In the genomic region with DNA sequence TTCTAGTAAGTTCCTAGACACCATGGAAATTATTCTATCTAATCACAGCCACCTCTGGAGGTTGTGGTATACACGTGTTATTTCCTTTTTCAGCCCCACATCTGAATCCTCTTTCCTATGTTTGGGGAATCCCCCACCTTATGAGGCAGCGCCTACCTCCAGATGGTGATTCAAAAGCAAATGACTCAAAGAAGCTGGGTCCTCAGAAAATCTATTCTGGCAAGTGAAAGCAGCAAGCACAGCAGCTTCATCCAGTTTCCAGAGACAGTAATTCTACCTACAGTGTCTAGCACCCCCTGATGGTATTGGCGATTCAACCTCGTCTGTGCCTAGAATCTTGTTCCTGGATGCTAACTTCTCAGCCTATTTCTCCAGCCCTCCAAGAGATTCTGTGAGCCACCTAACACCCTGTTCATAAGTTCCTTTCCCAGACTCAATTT, we compare ENCODE assay signal across 8 cellular contexts. TPM values are rescaled to one million over a fixed set of nuclear protein-coding genes. Genes with fewer than 3 reads are reported as not detected.
DNase-seq lines count a peak whose midpoint lies in the region; ATAC-seq, FAIRE-seq and TF ChIP-seq lines count a peak whose summit lies in the region.

No MANE protein-coding gene starts in this region.

- POLR2A ChIA-PET in K562 (lab: Yijun Ruan, JAX), result interaction anchor here (0.9 kb wide), 1 partner anchor 55 kb away, joined by 4 read pairs; no protein-coding TSS in a partner anchor
- POLR2A ChIA-PET in HepG2 (lab: Yijun Ruan, JAX), result no interaction called here
- POLR2A ChIA-PET in PC-9 (lab: Charles Lee; ENCODE audit: unreplicated experiment), result no interaction called here

- TF ChIP-seq RAD21 in K562 (CRISPR knock-in tag; conservative IDR thresholded peaks at IDR 0.05 in 1 of 2, IDR thresholded peaks at IDR 0.05 in 1 of 2), result peak in 1 of 2 experiments; percentile 43; a peak in 2 of 4 replicates
- no peak for TF ChIP-seq RAD21 in HepG2 (CRISPR knock-in tag; IDR thresholded peaks at IDR 0.05)

- TF ChIP-seq EP300 in K562 (IDR thresholded peaks at IDR 0.05; ENCODE audit: low read length) (no peak), HepG2 (IDR thresholded peaks at IDR 0.05; ENCODE audit: low read depth in 2 of 2, low read length in 2 of 2) (no peak), HepG2 (CRISPR knock-in tag; IDR thresholded peaks at IDR 0.05; ENCODE audit: borderline replicate concordance) (no peak)

- ATAC-seq in GM19463 (IDR thresholded peaks at IDR 0.05; ENCODE audit: unreplicated experiment), result peak; percentile 96
- ATAC-seq in HG03520 (IDR thresholded peaks at IDR 0.05; ENCODE audit: unreplicated experiment), result peak; percentile 83
- ATAC-seq in K562, result peak; percentile 84
- peak; percentile 80 for ATAC-seq in HepG2

- no peak overlapping the region for H3K4me2 ChIP-seq in K562 (ENCODE audit: insufficient read depth, low read length)
- H3K4me2 ChIP-seq in HepG2 (ENCODE audit: low read depth, low read length), result no peak overlapping the region
- H3K4me2 ChIP-seq in PC-9, result no peak overlapping the region

- H3K4me1 ChIP-seq in K562 (replicated peaks in 1 of 2; ENCODE audit: control insufficient read depth in 2 of 2, insufficient read depth in 2 of 2, low read length in 2 of 2) (peaks cover 0 to 3% of the 10 kb centered on the region in 2 experiments; a peak in 2 of 5 replicates), HepG2 (ENCODE audit: insufficient read depth, low read length) (peaks cover 23% of the 10 kb centered on the region), PC-9 (replicated peaks; ENCODE audit: insufficient read depth) (no peaks in the 10 kb centered on the region)

- CTCF ChIA-PET in K562 (lab: Yijun Ruan, JAX; ENCODE audit: low intra/inter-chr PET ratio), result no interaction called here
- CTCF ChIA-PET in HepG2 (lab: Yijun Ruan, JAX; ENCODE audit: low intra/inter-chr PET ratio, low total read pairs), result interaction anchor here (1.6 kb wide), 1 partner anchor 144 kb away, joined by 7 read pairs; no protein-coding TSS in a partner anchor
- CTCF ChIA-PET in PC-9 (lab: Charles Lee), result interaction anchor here (0.5 kb wide), 1 partner anchor 503 kb away, joined by 3 read pairs; no protein-coding TSS in a partner anchor

- TF ChIP-seq POLR2A in K562 (conservative IDR thresholded peaks at IDR 0.05) (no peak), HepG2 (IDR thresholded peaks at IDR 0.05; ENCODE audit: insufficient read depth in 1 of 2, low read depth in 2 of 2, low read length in 2 of 2) (no peak)

- H3K9ac ChIP-seq in K562 (ENCODE audit: insufficient read depth in 1 of 2, low read depth in 2 of 2, low read length in 2 of 2), result no peak overlapping the region
- H3K9ac ChIP-seq in HepG2 (ENCODE audit: insufficient read depth, low read depth, low read length), result no peak overlapping the region

- H3K36me3 ChIP-seq in K562 (ENCODE audit: control insufficient read depth, insufficient read depth, low read length) (peaks cover 26% of the 10 kb centered on the region; the same call in 2 of the 3 replicates), HepG2 (replicated peaks in 1 of 2; ENCODE audit: control insufficient read depth in 1 of 2, insufficient read depth in 2 of 2, low read length in 2 of 2) (no peaks in the 10 kb centered on the region; a peak in 1 of 5 replicates), PC-9 (ENCODE audit: low read depth) (no peaks in the 10 kb centered on the region)

- no peaks in the 10 kb centered on the region for H3K9me1 ChIP-seq in K562 (ENCODE audit: control insufficient read depth, insufficient read depth, low read length)

- in situ Hi-C loops in K562 (cut with MboI) (no loop called here), HepG2 (cut with HindIII; ENCODE audit: extremely low pct_ligation_motif_present, low pct_unique_long_range_greater_than_20kb) (loop anchor here (5.0 kb wide), 1 partner anchor 143 kb away; no protein-coding TSS in a partner anchor)

- H3K9me3 ChIP-seq in K562 (replicated peaks; ENCODE audit: control insufficient read depth, insufficient read depth, low read depth, low read length) (no peaks in the 10 kb centered on the region), HepG2 (ENCODE audit: low read length) (no peaks in the 10 kb centered on the region), PC-9 (ENCODE audit: insufficient read depth, low read depth) (no peaks in the 10 kb centered on the region)

- intact Hi-C loops in K562 (cut with micrococcal nuclease) (loop anchor here (10.0 kb wide), 1 partner anchor 141 kb away; no protein-coding TSS in a partner anchor), HepG2 (cut with micrococcal nuclease; ENCODE audit: unreplicated experiment) (loop anchor here (1.0 to 2.0 kb wide), 2 partner anchors 123 to 144 kb away; no protein-coding TSS in a partner anchor), PC-9 (cut with micrococcal nuclease; ENCODE audit: unreplicated experiment) (no loop called here)

- H2AFZ ChIP-seq in K562 (ENCODE audit: low read depth, low read length), result no peak overlapping the region
- H2AFZ ChIP-seq in HepG2 (ENCODE audit: low read length), result no peak overlapping the region
- no peak overlapping the region for H2AFZ ChIP-seq in PC-9

- TF ChIP-seq CTCF in K562 (IDR thresholded peaks at IDR 0.05 in 2 of 3, conservative IDR thresholded peaks at IDR 0.05 in 1 of 3; ENCODE audit: insufficient read depth in 2 of 3, low read depth in 1 of 3, low read length in 3 of 3), result peak; percentile 37 to 53 (median 51); a peak in 4 of 6 replicates
- TF ChIP-seq CTCF in HepG2 (CRISPR knock-in tag; IDR thresholded peaks at IDR 0.05), result peak; percentile 72
- TF ChIP-seq CTCF in PC-9 (conservative IDR thresholded peaks at IDR 0.05), result no peak; the same call in 1 of the 2 replicates

- H3K9me2 ChIP-seq in PC-9 (ENCODE audit: insufficient read depth), result no peaks in the 10 kb centered on the region

- peak; percentile 71 for DNase-seq in EL
- peak; percentile 7 for DNase-seq in T1000 (lab: John Stamatoyannopoulos, UW)
- peak in 2 of 4 experiments; percentile 36 to 41 for DNase-seq in K562 (ENCODE audit: extremely low read depth in 1 of 4, low spot score in 3 of 4)
- peak; percentile 29 for DNase-seq in HepG2 (ENCODE audit: low spot score)
- DNase-seq in stimulated activated CD8-positive, alpha-beta memory T cell treated with anti-CD3 and anti-CD28 coated beads, Interleukin-15, amount 100 ng/mL, for 48 hours (ENCODE audit: low read depth in 2 of 2), result peak; percentile 39 to 51
- no peak for DNase-seq in PC-9

- FAIRE-seq in K562 (lab: Jason Lieb, UNC), result peak; percentile 46
- FAIRE-seq in HepG2 (lab: Jason Lieb, UNC), result peak; percentile 70

- H3F3A ChIP-seq in PC-9 (ENCODE audit: insufficient read depth, low read depth), result no peaks in the 10 kb centered on the region; the same call in 1 of the 2 replicates

- H3K27me3 ChIP-seq in K562 (ENCODE audit: control insufficient read depth in 2 of 2, insufficient read depth in 2 of 2, low read length in 2 of 2), result no peaks in the 10 kb centered on the region
- no peaks in the 10 kb centered on the region for H3K27me3 ChIP-seq in HepG2 (ENCODE audit: control insufficient read depth in 1 of 2, insufficient read depth in 2 of 2, low read length in 2 of 2)
- H3K27me3 ChIP-seq in PC-9 (ENCODE audit: insufficient read depth, low read depth), result no peaks in the 10 kb centered on the region

- 50% methylated on average over 4 of the region's 4 CpGs for WGBS in K562 (ENCODE audit: insufficient coverage, low coverage, missing lambda C conversion rate)
- WGBS in HepG2 (ENCODE audit: low lambda C conversion rate), result 56% methylated on average over 4 of the region's 4 CpGs

- no peak overlapping the region for H3K27ac ChIP-seq in K562 (ENCODE audit: extremely low read depth, low read depth, low read length)
- no peak overlapping the region for H3K27ac ChIP-seq in HepG2 (ENCODE audit: extremely low read length, insufficient read depth, low read length)
- no peak overlapping the region for H3K27ac ChIP-seq in PC-9

- H3K4me3 ChIP-seq in K562 (no peak overlapping the region), HepG2 (replicated peaks in 1 of 3; ENCODE audit: insufficient read depth in 1 of 3, low read depth in 2 of 3, low read length in 3 of 3) (no peak overlapping the region), PC-9 (no peak overlapping the region)

- H3K79me2 ChIP-seq in K562 (ENCODE audit: control insufficient read depth, insufficient read depth, low read length) (peaks cover 70% of the 10 kb centered on the region), HepG2 (ENCODE audit: insufficient read depth, low read length) (no peaks in the 10 kb centered on the region), PC-9 (ENCODE audit: low read depth) (no peaks in the 10 kb centered on the region)

- no TSS peak for BruUV-seq in K562 (replicated peaks; lab: Mats Ljungman, UMichigan)
- no TSS peak for BruUV-seq in HepG2 (replicated peaks; lab: Mats Ljungman, UMichigan)
- no TSS peak for BruUV-seq in PC-9 (replicated peaks; lab: Mats Ljungman, UMichigan)

- no peaks in the 10 kb centered on the region for H4K20me1 ChIP-seq in K562 (replicated peaks; ENCODE audit: control insufficient read depth, insufficient read depth, low read length)
- no peaks in the 10 kb centered on the region for H4K20me1 ChIP-seq in HepG2 (ENCODE audit: insufficient read depth, low read length)
- no peaks in the 10 kb centered on the region for H4K20me1 ChIP-seq in PC-9 (ENCODE audit: insufficient read depth)

RNA-seq across cellular contexts. Expression of a gene that starts 43.0 kb away (rescaled TPM):
- 46.0 and 136 TPM in 2 replicates for total RNA-seq in K562 (2011; cell fraction: chromatin; rRNA removed; ENCODE audit: low replicate concordance)
- 19.3 and 35.9 TPM in 2 replicates for total RNA-seq in K562 (2011; cell fraction: nucleolus; rRNA removed)
- 54.3 and 86.7 TPM in 2 replicates for total RNA-seq in K562 (2011; cell fraction: nucleoplasm; rRNA removed)
- total RNA-seq in K562 (2014; rRNA removed) (53.8 and 55.9 TPM in 2 replicates), K562 (2014; rRNA removed; fragmentation: Illumina TruSeq; extraction: Trizol) (84.0 and 87.4 TPM in 2 replicates), K562 (2015; rRNA removed; fragmentation: Illumina TruSeq; extraction: Trizol) (67.9 and 75.3 TPM in 2 replicates), K562 (2021) (66.5 and 73.5 TPM in 2 replicates), HepG2 (2016; rRNA removed; fragmentation: Illumina TruSeq; extraction: Trizol) (38.5 and 46.1 TPM in 2 replicates), PC-9 (2021) (34.5 and 39.9 TPM in 2 replicates)
- polyA plus RNA-seq in K562 (2011; rRNA removed) (54.7 and 72.2 TPM in 2 replicates), K562 (2014; fragmentation: Illumina TruSeq; extraction: Trizol) (56.1 and 70.2 TPM in 2 replicates), K562 (2014; fragmentation: Nextera tagmentation; extraction: Ambion mirVana) (10 to 100 TPM; 27.7 to 27.8 TPM), K562 (2014; rRNA removed) (52.1 and 56.0 TPM in 2 replicates), HepG2 (2011; rRNA removed) (12.4 and 14.5 TPM in 2 replicates)
- 13.6 and 21.7 TPM in 2 replicates for polyA plus RNA-seq in K562 (2011; cell fraction: cytosol; rRNA removed)
- 71.8 and 82.8 TPM in 2 replicates for polyA plus RNA-seq in K562 (2011; cell fraction: nucleus; rRNA removed)
- polyA plus RNA-seq in K562 (2012), result 64.9 and 101 TPM in 2 replicates
- 77.1 and 87.7 TPM in 2 replicates for polyA minus RNA-seq in K562 (2011; rRNA and poly(A)+ RNA removed)
- 22.9 and 56.2 TPM in 2 replicates for polyA minus RNA-seq in K562 (2011; cell fraction: cytosol; rRNA and poly(A)+ RNA removed)
- polyA minus RNA-seq in K562 (2011; cell fraction: nucleus; rRNA and poly(A)+ RNA removed), result 30.8 and 58.6 TPM in 2 replicates
- total RNA-seq in HepG2 (2016; cell fraction: cytosol; rRNA removed; fragmentation: Illumina TruSeq; extraction: Trizol; ENCODE audit: low read depth), result 27.5 and 31.8 TPM in 2 replicates
- 37.6 and 46.6 TPM in 2 replicates for total RNA-seq in HepG2 (2016; cell fraction: insoluble cytoplasmic fraction; rRNA removed; fragmentation: Illumina TruSeq; extraction: Trizol)
- total RNA-seq in HepG2 (2016; cell fraction: membrane; rRNA removed; fragmentation: Illumina TruSeq; extraction: Trizol), result 52.4 and 62.5 TPM in 2 replicates
- 36.3 and 39.1 TPM in 2 replicates for total RNA-seq in HepG2 (2016; cell fraction: nucleus; rRNA removed; fragmentation: Illumina TruSeq; extraction: Trizol)
- polyA plus RNA-seq in HepG2 (2011; cell fraction: cytosol; rRNA removed), result 6.8 and 8.8 TPM in 2 replicates
- 5.9 and 6.5 TPM in 2 replicates for polyA plus RNA-seq in HepG2 (2011; cell fraction: nucleus; rRNA removed)
- 19.9 and 21.4 TPM in 2 replicates for polyA plus RNA-seq in HepG2 (2012)
- polyA plus RNA-seq in HepG2 (2016; cell fraction: cytosol; fragmentation: Illumina TruSeq; extraction: Trizol; ENCODE audit: low read depth), result 22.1 and 23.5 TPM in 2 replicates
- polyA plus RNA-seq in HepG2 (2016; cell fraction: insoluble cytoplasmic fraction; fragmentation: Illumina TruSeq; extraction: Trizol; ENCODE audit: low read depth), result 42.0 and 44.1 TPM in 2 replicates
- polyA plus RNA-seq in HepG2 (2016; cell fraction: membrane; fragmentation: Illumina TruSeq; extraction: Trizol; ENCODE audit: low read depth), result 36.4 and 38.7 TPM in 2 replicates
- polyA plus RNA-seq in HepG2 (2016; cell fraction: nucleus; fragmentation: Illumina TruSeq; extraction: Trizol; ENCODE audit: insufficient read depth, low read depth), result 28.7 and 36.9 TPM in 2 replicates
- polyA minus RNA-seq in HepG2 (2011; rRNA and poly(A)+ RNA removed; ENCODE audit: low replicate concordance), result 17.6 and 26.8 TPM in 2 replicates
- 11.6 and 11.7 TPM in 2 replicates for polyA minus RNA-seq in HepG2 (2011; cell fraction: cytosol; rRNA and poly(A)+ RNA removed)
- polyA minus RNA-seq in HepG2 (2011; cell fraction: nucleus; rRNA and poly(A)+ RNA removed), result 30.8 and 31.4 TPM in 2 replicates

Comparison
In these comparisons a context has a peak if more than half of its experiments do, and no peak if none do; other contexts are left out.
1. DNase-seq: peak in EL (single experiment), T1000 (single experiment), HepG2 (single experiment) and stimulated activated CD8-positive, alpha-beta memory T cell treated with anti-CD3 and anti-CD28 coated beads, Interleukin-15, amount 100 ng/mL, for 48 hours (2 of 2); none in PC-9 (0 of 2).
2. Peak in every context shown above with its lines, with median percentiles within 50 percentile points of each other: ATAC-seq.